Comparison of ENCODE assay signal across 11 cellular contexts in the genomic region with DNA sequence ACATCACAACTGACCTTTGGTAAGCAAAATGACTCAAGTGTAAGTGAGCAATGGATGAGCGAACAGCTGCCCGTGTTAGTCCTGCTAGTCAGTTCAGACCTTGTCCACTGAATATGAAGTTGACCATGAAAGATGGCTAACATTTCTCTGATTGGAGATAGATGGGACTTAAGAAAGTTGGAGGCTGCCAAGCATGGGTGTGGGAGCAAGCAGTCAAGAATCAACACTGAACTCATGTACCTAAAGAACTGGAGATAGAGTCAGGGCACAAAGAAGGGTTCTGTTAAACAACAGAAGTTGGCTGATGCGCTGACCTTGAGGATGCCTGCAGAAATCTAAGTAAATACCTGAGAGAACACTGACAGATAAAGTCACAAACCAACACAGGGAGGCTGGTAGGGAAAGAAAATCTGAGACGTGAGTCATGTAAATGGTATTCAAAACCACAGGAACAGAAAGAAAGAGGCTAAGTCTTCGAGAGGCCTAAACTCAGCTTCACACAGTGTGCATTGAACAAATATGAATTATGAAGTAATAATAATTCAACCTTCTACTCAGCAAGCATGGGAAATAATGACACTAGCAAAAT. TPM values are rescaled to one million over a fixed set of nuclear protein-coding genes. Genes with fewer than 3 reads are reported as not detected.
DNase-seq lines count a peak whose midpoint lies in the region; ATAC-seq and TF ChIP-seq lines count a peak whose summit lies in the region.
"Had no signal": no experiment of that assay in that cellular context is flagged by ENCODE, and none has a peak within 500 bp of the region (broad histone marks: within the 10 kb centered on the region; RNA-seq: fewer than 3 reads in every experiment).

No MANE protein-coding gene starts in this region.

- no peaks in the 10 kb centered on the region for H3K27me3 ChIP-seq in fibroblast of lung (ENCODE audit: control insufficient read depth, insufficient read depth, low read length)

- no peaks in the 10 kb centered on the region for H3K79me2 ChIP-seq in fibroblast of lung (ENCODE audit: control insufficient read depth, insufficient read depth, low read length)

- no peak overlapping the region for H3K27ac Mint-ChIP-seq in activated naive CD4-positive, alpha-beta T cell treated with anti-CD3 and anti-CD28 coated beads, Interleukin-2, amount 10 ng/mL, durations not matched to agents 7 days and 5 days
- H3K27ac Mint-ChIP-seq: activated naive CD4-positive, alpha-beta T cell treated with anti-CD3 and anti-CD28 coated beads, Interleukin-2, amount 50 U/mL, for 72 hours; T-helper 1 cell treated with Interleukin-12 subunit alpha and Interleukin-12 subunit beta and Interleukin-4 antibody, amounts not matched to agents 30 μg/mL and 1 μg/mL, for 36 hours had no signal

- H3K36me3 Mint-ChIP-seq in activated naive CD4-positive, alpha-beta T cell treated with anti-CD3 and anti-CD28 coated beads, Interleukin-2, amount 10 ng/mL, durations not matched to agents 7 days and 5 days: peaks cover 21% of the 10 kb centered on the region
- H3K36me3 Mint-ChIP-seq: activated naive CD4-positive, alpha-beta T cell treated with anti-CD3 and anti-CD28 coated beads, Interleukin-2, amount 50 U/mL, for 72 hours had no signal

- H3K36me3 ChIP-seq in fibroblast of lung (ENCODE audit: control insufficient read depth, insufficient read depth, low read length): no peaks in the 10 kb centered on the region

- CTCF ChIA-PET in activated naive CD4-positive, alpha-beta T cell treated with anti-CD3 and anti-CD28 coated beads, Interleukin-2, amount 10 ng/mL, durations not matched to agents 7 days and 5 days (lab: Charles Lee): interaction anchor here (1.6 kb wide), 1 partner anchor 29 kb away, joined by 3 read pairs; no protein-coding TSS in a partner anchor

- TF ChIP-seq CTCF in fibroblast of lung (conservative IDR thresholded peaks at IDR 0.05 in 1 of 2, IDR thresholded peaks at IDR 0.05 in 1 of 2; ENCODE audit: low read depth in 1 of 2, low read length in 2 of 2): no peak

- H4K20me1 ChIP-seq in fibroblast of lung (ENCODE audit: control insufficient read depth, extremely low read depth, insufficient read depth, low read length): no peaks in the 10 kb centered on the region

- H3K4me3 ChIP-seq in fibroblast of lung (replicated peaks in 1 of 4; ENCODE audit: control extremely low read depth in 1 of 4, insufficient read depth in 1 of 4, low read depth in 3 of 4, low read length in 4 of 4): no peak overlapping the region

- no peaks in the 10 kb centered on the region for H3K27me3 Mint-ChIP-seq in activated naive CD4-positive, alpha-beta T cell treated with anti-CD3 and anti-CD28 coated beads, Interleukin-2, amount 10 ng/mL, durations not matched to agents 7 days and 5 days

- H3K4me3 Mint-ChIP-seq in activated naive CD4-positive, alpha-beta T cell treated with anti-CD3 and anti-CD28 coated beads, Interleukin-2, amount 10 ng/mL, durations not matched to agents 7 days and 5 days: no peak overlapping the region
- H3K4me3 Mint-ChIP-seq: T-helper 1 cell treated with Interleukin-12 subunit alpha and Interleukin-12 subunit beta and Interleukin-4 antibody, amounts not matched to agents 30 μg/mL and 1 μg/mL, for 36 hours had no signal

- H2AFZ ChIP-seq in fibroblast of lung (ENCODE audit: low read length): no peak overlapping the region

- no peaks in the 10 kb centered on the region for H3K9me3 Mint-ChIP-seq in activated naive CD4-positive, alpha-beta T cell treated with anti-CD3 and anti-CD28 coated beads, Interleukin-2, amount 10 ng/mL, durations not matched to agents 7 days and 5 days
- H3K9me3 Mint-ChIP-seq: activated naive CD4-positive, alpha-beta T cell treated with anti-CD3 and anti-CD28 coated beads, Interleukin-2, amount 50 U/mL, for 72 hours; T-helper 1 cell treated with Interleukin-12 subunit alpha and Interleukin-12 subunit beta and Interleukin-4 antibody, amounts not matched to agents 30 μg/mL and 1 μg/mL, for 36 hours had no signal

- peak; percentile 92 for DNase-seq in EL
- DNase-seq in RPMI7951 (ENCODE audit: low read depth): peak; percentile 92
- peak; percentile 92 to 93 for DNase-seq in fibroblast of lung (ENCODE audit: low read depth in 2 of 2)
- DNase-seq in pulmonary artery endothelial cell (ENCODE audit: low read depth, low spot score): peak; percentile 66
- no peak for DNase-seq in activated CD4-positive, CD25-positive, alpha-beta regulatory T cell treated with anti-CD3 and anti-CD28 coated beads, Interleukin-2, amount 50 U/mL, for 72 hours
- no peak for DNase-seq in activated naive CD4-positive, alpha-beta T cell treated with anti-CD3 and anti-CD28 coated beads, Interleukin-2, amount 10 ng/mL, durations not matched to agents 7 days and 5 days
- DNase-seq in activated naive CD4-positive, alpha-beta T cell treated with Interleukin-2 at 50 U/mL for 16 hours: no peak
- DNase-seq: Karpas-422 had no signal

- peak overlapping the region; percentile 60 for H3K4me2 ChIP-seq in fibroblast of lung (ENCODE audit: extremely low read depth, insufficient read depth, low read length)

- H3K9ac ChIP-seq in fibroblast of lung (ENCODE audit: insufficient read depth, low read length): no peak overlapping the region

- ATAC-seq in GM21447 (IDR thresholded peaks at IDR 0.05; ENCODE audit: unreplicated experiment): no peak

- H3K4me1 ChIP-seq in fibroblast of lung (ENCODE audit: control insufficient read depth, extremely low read depth, insufficient read depth, low read length): peaks cover 26% of the 10 kb centered on the region

- no peaks in the 10 kb centered on the region for H3K9me3 ChIP-seq in fibroblast of lung (ENCODE audit: control insufficient read depth, insufficient read depth, low read depth, low read length)

- peaks cover 5% of the 10 kb centered on the region for H3K4me1 Mint-ChIP-seq in activated naive CD4-positive, alpha-beta T cell treated with anti-CD3 and anti-CD28 coated beads, Interleukin-2, amount 10 ng/mL, durations not matched to agents 7 days and 5 days

- H3K27ac ChIP-seq in fibroblast of lung (ENCODE audit: insufficient read depth, low read length): peak overlapping the region; percentile 81

RNA-seq across cellular contexts. Expression of a gene that starts 30.7 kb away (rescaled TPM):
- total RNA-seq in RPMI7951 (2014; rRNA removed; shearing (Covaris generic)): 73.1 and 86.4 TPM in 2 replicates
- 21.6 and 70.8 TPM in 2 replicates for total RNA-seq in fibroblast of lung
- 72.8 and 116 TPM in 2 replicates for polyA plus RNA-seq in fibroblast of lung
- 144 and 173 TPM in 2 replicates for polyA plus RNA-seq in fibroblast of lung (2012)
- polyA minus RNA-seq in fibroblast of lung (ENCODE audit: low replicate concordance): 363 and 403 TPM in 2 replicates
- 35.6 and 41.0 TPM in 2 replicates for total RNA-seq in pulmonary artery endothelial cell

RNA-seq across cellular contexts. Expression of a gene that starts 48.4 kb away (rescaled TPM):
- 56.0 and 61.0 TPM in 2 replicates for total RNA-seq in RPMI7951 (2014; rRNA removed; shearing (Covaris generic))
- total RNA-seq in fibroblast of lung (49.1 and 69.5 TPM in 2 replicates), pulmonary artery endothelial cell (19.5 and 35.1 TPM in 2 replicates)
- polyA plus RNA-seq in fibroblast of lung: 44.5 and 54.4 TPM in 2 replicates
- polyA plus RNA-seq in fibroblast of lung (2012): 26.1 and 30.1 TPM in 2 replicates
- polyA minus RNA-seq in fibroblast of lung (ENCODE audit: low replicate concordance): 17.2 and 42.8 TPM in 2 replicates

Comparison
In these comparisons a context has a peak if more than half of its experiments do, and no peak if none do; other contexts are left out.
1. DNase-seq: peak in EL (single experiment), RPMI7951 (single experiment), fibroblast of lung (2 of 2) and pulmonary artery endothelial cell (single experiment); none in activated CD4-positive, CD25-positive, alpha-beta regulatory T cell treated with anti-CD3 and anti-CD28 coated beads, Interleukin-2, amount 50 U/mL, for 72 hours (single experiment), activated naive CD4-positive, alpha-beta T cell treated with anti-CD3 and anti-CD28 coated beads, Interleukin-2, amount 10 ng/mL, durations not matched to agents 7 days and 5 days (single experiment) and activated naive CD4-positive, alpha-beta T cell treated with Interleukin-2 at 50 U/mL for 16 hours (single experiment).